8 cellular contexts compared by ENCODE assay signal in genomic region chr1:2229032-2229920, GRCh38. TPM values are rescaled to one million over a fixed set of nuclear protein-coding genes. Genes with fewer than 3 reads are reported as not detected.
DNase-seq lines count a peak whose midpoint lies in the region; ATAC-seq and TF ChIP-seq lines count a peak whose summit lies in the region.

No MANE protein-coding gene starts in this region.

- H3K4me1 Mint-ChIP-seq in nephron progenitor cell = peaks cover 49% of the 10 kb centered on the region

- DNase-seq in GM20000 (ENCODE audit: low spot score) (peak; percentile 72), NOMO-1 treated with dmso at 0.1 percent for 144 hours (lab: John Stamatoyannopoulos, UW; ENCODE audit: unreplicated experiment) (peak; percentile 39), fibroblast of villous mesenchyme (ENCODE audit: low read depth) (peak; percentile 75), nephron progenitor cell (peak; percentile 53), vagina (ENCODE audit: extremely low spot score in 2 of 2) (peak in 1 of 2 donors; percentile 90)
- DNase-seq in activated T-helper 9 cell treated with anti-CD3 and anti-CD28 coated beads, Interleukin-2, amount 50 U/mL, for 16 hours (ENCODE audit: low read depth) = peak; percentile 36

- no peak overlapping the region for H2AFZ ChIP-seq in ACC112 (ENCODE audit: low read length, unreplicated experiment)

- no peaks in the 10 kb centered on the region for H3K36me3 Mint-ChIP-seq in nephron progenitor cell (ENCODE audit: low read depth)

- H3K27ac Mint-ChIP-seq in nephron progenitor cell = peak overlapping the region; percentile 88

- ATAC-seq in GM21717 (IDR thresholded peaks at IDR 0.05; ENCODE audit: unreplicated experiment) = no peak

- TF ChIP-seq POLR2A in vagina (IDR thresholded peaks at IDR 0.05) = no peak

- no peaks in the 10 kb centered on the region for H3K27me3 ChIP-seq in ACC112 (ENCODE audit: insufficient read depth, low read length)
- H3K27me3 ChIP-seq in vagina = no peaks in the 10 kb centered on the region

- peak overlapping the region; percentile 56 for H3K27ac ChIP-seq in ACC112 (ENCODE audit: low read depth, low read length)
- H3K27ac ChIP-seq in vagina = peak overlapping the region; percentile 96

- H3K4me3 Mint-ChIP-seq in nephron progenitor cell = peak overlapping the region; percentile 96

- no peaks in the 10 kb centered on the region for H3K9me3 Mint-ChIP-seq in nephron progenitor cell

- no peaks in the 10 kb centered on the region for H3K9me3 ChIP-seq in vagina

- H3K4me1 ChIP-seq in ACC112 (ENCODE audit: control insufficient read depth, insufficient read depth, low read length, unreplicated experiment) (peaks cover 22% of the 10 kb centered on the region), vagina (peaks cover 57% of the 10 kb centered on the region)

- intact Hi-C loops in vagina (cut with DNase I) = loop anchor here (2.0 kb wide), 1 partner anchor 16 kb away; no protein-coding TSS in a partner anchor

- H3K4me3 ChIP-seq in ACC112 (ENCODE audit: low read depth, low read length) (peak overlapping the region; percentile 93), fibroblast of villous mesenchyme (ENCODE audit: low read depth, low read length) (peak overlapping the region; percentile 86), vagina (peak overlapping the region; percentile 60 to 63)

- H3K27me3 Mint-ChIP-seq in nephron progenitor cell (ENCODE audit: low read depth, poor library complexity) = peaks cover 3% of the 10 kb centered on the region

- TF ChIP-seq CTCF in GM20000 (IDR thresholded peaks at IDR 0.05; ENCODE audit: extremely low read depth, missing control alignments) = no peak
- no peak for TF ChIP-seq CTCF in fibroblast of villous mesenchyme (IDR thresholded peaks at IDR 0.05; ENCODE audit: insufficient read depth, low read depth, low read length)
- no peak for TF ChIP-seq CTCF in nephron progenitor cell (IDR thresholded peaks at IDR 0.05)
- no peak for TF ChIP-seq CTCF in vagina (IDR thresholded peaks at IDR 0.05)

- peaks cover 56% of the 10 kb centered on the region for H3K79me2 ChIP-seq in ACC112 (ENCODE audit: control insufficient read depth, insufficient read depth, low read length, unreplicated experiment)

- no peaks in the 10 kb centered on the region for H3K36me3 ChIP-seq in ACC112 (ENCODE audit: insufficient read depth, low read length)
- no peaks in the 10 kb centered on the region for H3K36me3 ChIP-seq in vagina

RNA-seq across cellular contexts. Expression of gene SKI, which starts 1.2 kb away (rescaled TPM):
- total RNA-seq in fibroblast of villous mesenchyme (26.8 and 32.9 TPM in 2 replicates), vagina (53.8 TPM)

RNA-seq across cellular contexts. Expression of gene FAAP20, which starts 34.7 kb away (rescaled TPM):
- 20.7 and 30.3 TPM in 2 replicates for total RNA-seq in fibroblast of villous mesenchyme
- total RNA-seq in vagina = 92.3 TPM
